ENCODE assay signal across 13 cellular contexts in genomic region chr6:42007286-42007685, GRCh38. TPM values are rescaled to one million over a fixed set of nuclear protein-coding genes. Genes with fewer than 3 reads are reported as not detected.
DNase-seq lines count a peak whose midpoint lies in the region; ATAC-seq and TF ChIP-seq lines count a peak whose summit lies in the region.
"Had no signal": no experiment of that assay in that cellular context is flagged by ENCODE, and none has a peak within 500 bp of the region (broad histone marks: within the 10 kb centered on the region; RNA-seq: fewer than 3 reads in every experiment).

No MANE protein-coding gene starts in this region.

- WGBS in suprapubic skin = 73% methylated on average over 5 of the region's 5 CpGs

- no peaks in the 10 kb centered on the region for H3K9me3 ChIP-seq in suprapubic skin
- H3K9me3 ChIP-seq: breast epithelium, SK-N-SH had no signal

- H3K4me1 Mint-ChIP-seq in activated T-cell treated with anti-CD3 and anti-CD28 coated beads, Interleukin-2, amount 50 U/mL, for 72 hours (ENCODE audit: low read depth) = peaks cover 72% of the 10 kb centered on the region
- H3K4me1 Mint-ChIP-seq in T-cell = peaks cover 67 to 85% (median 76%) of the 10 kb centered on the region in 3 donors
- H3K4me1 Mint-ChIP-seq in immature natural killer cell = peaks cover 66 to 73% of the 10 kb centered on the region in 2 donors

- no peaks in the 10 kb centered on the region for H3K27me3 Mint-ChIP-seq in activated T-cell treated with anti-CD3 and anti-CD28 coated beads, Interleukin-2, amount 50 U/mL, for 72 hours (ENCODE audit: low read depth)
- H3K27me3 Mint-ChIP-seq in T-cell (no peaks in the 10 kb centered on the region), immature natural killer cell (ENCODE audit: low read depth in 3 of 3) (peaks cover 0 to 2% (median 0%) of the 10 kb centered on the region in 3 donors)

- TF ChIP-seq CTCF in suprapubic skin (IDR thresholded peaks at IDR 0.05) = no peak

- H3K4me3 Mint-ChIP-seq in activated T-cell treated with anti-CD3 and anti-CD28 coated beads, Interleukin-2, amount 50 U/mL, for 72 hours = peak overlapping the region; percentile 85 to 88
- H3K4me3 Mint-ChIP-seq in T-cell (peak overlapping the region; percentile 25 to 76 (median 56)), immature natural killer cell (peak overlapping the region; percentile 64 to 83 (median 77))

- H3K36me3 ChIP-seq in suprapubic skin = peaks cover 9% of the 10 kb centered on the region
- H3K36me3 ChIP-seq: breast epithelium had no signal

- H3K27ac ChIP-seq in substantia nigra (ENCODE audit: low read depth, low read length, poor library complexity, severe bottlenecking) (peak overlapping the region; percentile 42), suprapubic skin (no peak overlapping the region)
- H3K27ac ChIP-seq: breast epithelium, epithelial cell of prostate had no signal

- no peak for ATAC-seq in activated T-cell treated with anti-CD3 and anti-CD28 coated beads, Interleukin-2, amount 50 U/mL, for 72 hours (replicated peaks in 1 of 2)
- no peak for ATAC-seq in T-cell (replicated peaks in 1 of 4)
- no peak for ATAC-seq in GM18502 (IDR thresholded peaks at IDR 0.05; ENCODE audit: poor library complexity, unreplicated experiment)
- no peak for ATAC-seq in HG03521 (IDR thresholded peaks at IDR 0.05; ENCODE audit: unreplicated experiment)

- no peaks in the 10 kb centered on the region for H3K27me3 ChIP-seq in suprapubic skin
- H3K27me3 ChIP-seq: breast epithelium had no signal

- no peak for DNase-seq in activated T-cell treated with anti-CD3 and anti-CD28 coated beads, Interleukin-2, amount 50 U/mL, for 72 hours
- DNase-seq in activated T-cell treated with anti-CD3 and anti-CD28 coated beads for 4 hours (no peak), T-cell (no peak), immature natural killer cell (no peak), substantia nigra (lab: John Stamatoyannopoulos, UW) (no peak), suprapubic skin (ENCODE audit: low spot score in 2 of 2) (no peak)
- DNase-seq: NCI-H748 treated with DMSO at 0.1 percent for 48 hours, retina, SK-N-SH had no signal

- CTCF ChIA-PET in T-cell (lab: Charles Lee) = interaction anchor here in 1 of 2 donors (0.6 to 0.9 kb wide), 4 partner anchors 14 to 789 kb away, joined by 3 to 4 read pairs (median 4); partner anchors contain the start of genes BYSL and MED20

- H3K36me3 Mint-ChIP-seq in activated T-cell treated with anti-CD3 and anti-CD28 coated beads, Interleukin-2, amount 50 U/mL, for 72 hours (ENCODE audit: insufficient read depth in 2 of 2) = peaks cover 2 to 13% of the 10 kb centered on the region in 2 donors
- H3K36me3 Mint-ChIP-seq in T-cell = peaks cover 17% of the 10 kb centered on the region
- peaks cover 0 to 4% (median 0%) of the 10 kb centered on the region in 3 donors for H3K36me3 Mint-ChIP-seq in immature natural killer cell

- H3K9me3 Mint-ChIP-seq in activated T-cell treated with anti-CD3 and anti-CD28 coated beads, Interleukin-2, amount 50 U/mL, for 72 hours = no peaks in the 10 kb centered on the region
- H3K9me3 Mint-ChIP-seq in T-cell (no peaks in the 10 kb centered on the region), immature natural killer cell (no peaks in the 10 kb centered on the region)

- peak overlapping the region; percentile 100 for H3K27ac Mint-ChIP-seq in activated T-cell treated with anti-CD3 and anti-CD28 coated beads, Interleukin-2, amount 50 U/mL, for 72 hours
- H3K27ac Mint-ChIP-seq in T-cell (peak overlapping the region; percentile 88 to 92), immature natural killer cell (peak overlapping the region; percentile 60 to 95 (median 81))

- TF ChIP-seq POLR2A in suprapubic skin (IDR thresholded peaks at IDR 0.05) = no peak

- H3K4me1 ChIP-seq in suprapubic skin = peaks cover 14% of the 10 kb centered on the region
- H3K4me1 ChIP-seq: breast epithelium had no signal

- H3K4me3 ChIP-seq in suprapubic skin = no peak overlapping the region
- H3K4me3 ChIP-seq: breast epithelium had no signal

- POLR2A ChIA-PET in T-cell (lab: Charles Lee) = interaction anchor here (0.6 to 0.9 kb wide), 3 partner anchors 22 to 216 kb away, joined by 4 read pairs; no protein-coding TSS in a partner anchor

- TF ChIP-seq EP300 in suprapubic skin (IDR thresholded peaks at IDR 0.05) = no peak

RNA-seq across cellular contexts. Expression of gene TAF8, which starts 43.0 kb away (rescaled TPM):
- 10 to 100 TPM; 62.6 to 70.4 TPM for total RNA-seq in activated T-cell treated with anti-CD3 and anti-CD28 coated beads, Interleukin-2, amount 50 U/mL, for 72 hours
- 10 to 100 TPM; 46.0 to 55.5 (median 47.6) TPM for total RNA-seq in T-cell
- polyA plus RNA-seq in immature natural killer cell = 10 to 100 TPM in 2 of 3 donors, 1 to 10 TPM in 1; 8.5 to 23.0 (median 14.6) TPM
- total RNA-seq in suprapubic skin = 10 to 100 TPM; 19.2 to 28.5 (median 26.4) TPM
